ENCODE assay signal across 1 cellular context in genomic region chr11:57439786-57440185, GRCh38.
TF ChIP-seq lines count a peak whose summit lies in the region.

No MANE protein-coding gene starts in this region.

TF ChIP-seq in SK-N-SH treated with all-trans-retinoic acid at 6 μM for 48 hours, 23 proteins besides CTCF, POLR2A, EP300 and RAD21 (continued from another document):
- TF ChIP-seq PATZ1 (CRISPR knock-in tag; IDR thresholded peaks at IDR 0.05; ENCODE audit: borderline replicate concordance): no peak
TF ChIP-seq in SK-N-SH treated with all-trans-retinoic acid at 6 μM for 48 hours: peak in this region for 0.
